Comparison of ENCODE assay signal across 18 cellular contexts in the genomic region with DNA sequence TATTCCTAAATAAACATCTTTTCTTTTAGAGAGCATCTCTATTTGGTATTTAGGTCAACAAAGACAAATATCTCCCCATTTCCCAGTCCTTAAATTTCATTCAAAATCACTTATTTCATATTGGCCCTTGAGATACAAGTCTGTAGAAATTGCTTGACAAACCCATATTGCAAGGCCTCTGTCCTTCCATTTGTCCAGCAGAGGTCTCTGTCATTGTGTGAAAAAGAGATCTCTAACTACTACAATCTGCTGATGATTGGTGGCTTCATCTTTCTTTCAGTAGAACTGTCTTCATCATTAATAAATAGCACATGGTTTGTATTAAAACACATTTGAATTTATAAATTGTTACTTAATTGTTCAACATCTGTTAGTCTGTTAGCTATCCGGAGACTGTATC.
DNase-seq lines count a peak whose midpoint lies in the region; TF ChIP-seq lines count a peak whose summit lies in the region.
"Had no signal": no experiment of that assay in that cellular context is flagged by ENCODE, and none has a peak within 500 bp of the region (broad histone marks: within the 10 kb centered on the region; RNA-seq: fewer than 3 reads in every experiment).

No MANE protein-coding gene starts in this region.

- 74 to 80% methylated on average over 1 of the region's 1 CpG for WGBS in lower leg skin, 2 donors

- intact Hi-C loops in lower leg skin (cut with DNase I; ENCODE audit: low total_unique reads), result no loop called here

- H3K4me3 ChIP-seq in Karpas-422 (ENCODE audit: low read length), result no peak overlapping the region
- no peak overlapping the region for H3K4me3 ChIP-seq in lower leg skin (ENCODE audit: low read depth, poor library complexity, severe bottlenecking)
- H3K4me3 ChIP-seq: BLaER1 treated with 17β-estradiol and CSF1 and Interleukin-3, amounts not matched to agents 10 nM and 100 nM; SJCRH30; tibial artery had no signal

- no peak for TF ChIP-seq POLR2A in lower leg skin (IDR thresholded peaks at IDR 0.05)

- H3K9me2 ChIP-seq in Karpas-422 (replicated peaks; ENCODE audit: insufficient read depth, low read length), result no peaks in the 10 kb centered on the region

- no peak for TF ChIP-seq CTCF in lower leg skin (IDR thresholded peaks at IDR 0.05)

- H4K20me1 ChIP-seq in Karpas-422 (ENCODE audit: insufficient read depth, low read depth, low read length), result no peaks in the 10 kb centered on the region
- H4K20me1 ChIP-seq: BLaER1 treated with 17β-estradiol and CSF1 and Interleukin-3, amounts not matched to agents 10 nM and 100 nM had no signal

- DNase-seq in DMS53 treated with DMSO at 0.1 percent for 48 hours (lab: John Stamatoyannopoulos, UW; ENCODE audit: unreplicated experiment) (peak; percentile 35), Karpas-422 (peak; percentile 58), SK-N-DZ (ENCODE audit: low spot score) (no peak), T-helper 1 cell (no peak), lower leg skin (ENCODE audit: low spot score in 2 of 2) (no peak)
- DNase-seq in activated CD4-positive, alpha-beta T cell treated with anti-CD3 and anti-CD28 coated beads for 4 hours, result no peak
- DNase-seq: activated naive CD8-positive, alpha-beta T cell treated with anti-CD3 and anti-CD28 coated beads for 36 hours; activated T-cell treated with anti-CD3 and anti-CD28 coated beads, Interleukin-2, amount 50 U/mL, for 24 hours; DND-41; GOT3; immature natural killer cell; stimulated activated CD4-positive, alpha-beta T cell treated with anti-CD3 and anti-CD28 coated beads, Interleukin-4, amount 100 ng/mL, for 24 hours; tibial artery had no signal

- no peaks in the 10 kb centered on the region for H3K36me3 ChIP-seq in Karpas-422 (ENCODE audit: insufficient read depth, low read length)
- H3K36me3 ChIP-seq: BLaER1 treated with 17β-estradiol and CSF1 and Interleukin-3, amounts not matched to agents 10 nM and 100 nM; neutrophil; SJCRH30; tibial artery had no signal

- H3K9me3 ChIP-seq in Karpas-422 (ENCODE audit: low read length), result no peaks in the 10 kb centered on the region
- H3K9me3 ChIP-seq: BLaER1 treated with 17β-estradiol and CSF1 and Interleukin-3, amounts not matched to agents 10 nM and 100 nM; neutrophil; SJCRH30; tibial artery had no signal

- no peak overlapping the region for H3K27ac ChIP-seq in Karpas-422 (ENCODE audit: low read length)
- peak overlapping the region; percentile 87 for H3K27ac ChIP-seq in angular gyrus (ENCODE audit: low read depth, low read length)
- H3K27ac ChIP-seq in layer of hippocampus (ENCODE audit: low read depth, low read length), result peak overlapping the region; percentile 59
- H3K27ac ChIP-seq: BLaER1 treated with 17β-estradiol and CSF1 and Interleukin-3, amounts not matched to agents 10 nM and 100 nM; neutrophil; SJCRH30; tibial artery had no signal

- H3K9ac ChIP-seq in Karpas-422 (ENCODE audit: low read length), result no peak overlapping the region
- H3K9ac ChIP-seq: BLaER1 treated with 17β-estradiol and CSF1 and Interleukin-3, amounts not matched to agents 10 nM and 100 nM had no signal

- no peaks in the 10 kb centered on the region for H3K79me2 ChIP-seq in Karpas-422 (ENCODE audit: low read length)

- H3K4me1 ChIP-seq in Karpas-422 (ENCODE audit: low read length), result peaks cover 9% of the 10 kb centered on the region
- H3K4me1 ChIP-seq: tibial artery had no signal

- no peaks in the 10 kb centered on the region for H3K27me3 ChIP-seq in Karpas-422 (ENCODE audit: low read length)
- no peaks in the 10 kb centered on the region for H3K27me3 ChIP-seq in layer of hippocampus (ENCODE audit: control insufficient read depth, insufficient read depth, low read length)
- H3K27me3 ChIP-seq: BLaER1 treated with 17β-estradiol and CSF1 and Interleukin-3, amounts not matched to agents 10 nM and 100 nM; neutrophil; SJCRH30; tibial artery had no signal

- no peak overlapping the region for H2AFZ ChIP-seq in Karpas-422 (ENCODE audit: low read length)

- no peak overlapping the region for H3K4me2 ChIP-seq in Karpas-422 (ENCODE audit: low read depth, low read length, poor library complexity, severe bottlenecking)

Comparison
In these comparisons a context has a peak if more than half of its experiments do, and no peak if none do; other contexts are left out.
1. DNase-seq: peak in DMS53 treated with DMSO at 0.1 percent for 48 hours (single experiment) and Karpas-422 (single experiment); none in SK-N-DZ (single experiment), T-helper 1 cell (0 of 5), activated CD4-positive, alpha-beta T cell treated with anti-CD3 and anti-CD28 coated beads for 4 hours (0 of 2) and lower leg skin (0 of 2).